Comparison of ENCODE assay signal across 2 cellular contexts in the genomic region with DNA sequence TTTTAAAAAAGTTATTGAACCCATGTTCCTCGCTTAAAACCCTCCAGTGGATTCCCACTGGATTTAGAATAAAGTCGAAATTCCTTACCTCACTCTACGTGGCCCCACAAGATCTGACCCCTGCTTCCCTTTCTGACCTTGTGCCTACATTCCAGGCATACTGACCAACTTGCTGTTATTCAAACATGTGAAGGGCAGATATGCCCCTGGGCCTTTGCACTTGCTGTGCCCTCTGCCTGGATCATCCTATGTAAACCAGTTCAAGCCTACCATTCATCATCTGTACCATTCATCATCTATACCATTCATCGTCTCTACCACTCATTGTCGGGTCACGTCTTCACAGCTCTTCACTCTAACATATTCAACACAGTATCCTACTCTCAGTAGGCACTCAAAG.
TF ChIP-seq lines count a peak whose summit lies in the region.

No MANE protein-coding gene starts in this region.

TF ChIP-seq in HEK293, 187 proteins besides CTCF, POLR2A, EP300 and RAD21:
- TF ChIP-seq ZNF776 (tag by site-specific recombination; IDR thresholded peaks at IDR 0.05; ENCODE audit: borderline replicate concordance) (no peak), ZNF623 (tag by site-specific recombination; IDR thresholded peaks at IDR 0.05) (peak; percentile 74)

TF ChIP-seq in H1, 55 proteins besides CTCF, POLR2A, EP300 and RAD21:
- TF ChIP-seq TEAD4 (IDR thresholded peaks at IDR 0.05; ENCODE audit: low read depth, low read length) (no peak), TBP (IDR thresholded peaks at IDR 0.05; ENCODE audit: low read depth, low read length) (no peak), SAP30 (IDR thresholded peaks at IDR 0.05; ENCODE audit: insufficient read depth, insufficient replicate concordance, low read length) (no peak), PHF8 (conservative IDR thresholded peaks at IDR 0.05; ENCODE audit: low read depth, low read length) (no peak), NANOG (IDR thresholded peaks at IDR 0.05; ENCODE audit: insufficient read depth, low read depth, low read length, poor library complexity, severe bottlenecking) (no peak), BCL11A (IDR thresholded peaks at IDR 0.05; ENCODE audit: low read depth in 2 of 2, low read length in 2 of 2) (no peak), CEBPB (IDR thresholded peaks at IDR 0.05; ENCODE audit: low read depth, low read length) (no peak), CTBP2 (IDR thresholded peaks at IDR 0.05; ENCODE audit: borderline replicate concordance, insufficient read depth, insufficient read length, low read length) (no peak), RNF2 (IDR thresholded peaks at IDR 0.05; ENCODE audit: borderline replicate concordance, low read depth, low read length, missing control alignments, poor library complexity, severe bottlenecking) (no peak), ASH2L (IDR thresholded peaks at IDR 0.05; ENCODE audit: low read length) (no peak), BRCA1 (IDR thresholded peaks at IDR 0.05; ENCODE audit: low read depth, low read length) (no peak), POU5F1 (IDR thresholded peaks at IDR 0.05; ENCODE audit: low read depth, low read length) (no peak)
- TF ChIP-seq, protein P1, sequence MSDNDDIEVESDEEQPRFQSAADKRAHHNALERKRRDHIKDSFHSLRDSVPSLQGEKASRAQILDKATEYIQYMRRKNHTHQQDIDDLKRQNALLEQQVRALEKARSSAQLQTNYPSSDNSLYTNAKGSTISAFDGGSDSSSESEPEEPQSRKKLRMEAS (IDR thresholded peaks at IDR 0.05): no peak
- TF ChIP-seq, protein P2, sequence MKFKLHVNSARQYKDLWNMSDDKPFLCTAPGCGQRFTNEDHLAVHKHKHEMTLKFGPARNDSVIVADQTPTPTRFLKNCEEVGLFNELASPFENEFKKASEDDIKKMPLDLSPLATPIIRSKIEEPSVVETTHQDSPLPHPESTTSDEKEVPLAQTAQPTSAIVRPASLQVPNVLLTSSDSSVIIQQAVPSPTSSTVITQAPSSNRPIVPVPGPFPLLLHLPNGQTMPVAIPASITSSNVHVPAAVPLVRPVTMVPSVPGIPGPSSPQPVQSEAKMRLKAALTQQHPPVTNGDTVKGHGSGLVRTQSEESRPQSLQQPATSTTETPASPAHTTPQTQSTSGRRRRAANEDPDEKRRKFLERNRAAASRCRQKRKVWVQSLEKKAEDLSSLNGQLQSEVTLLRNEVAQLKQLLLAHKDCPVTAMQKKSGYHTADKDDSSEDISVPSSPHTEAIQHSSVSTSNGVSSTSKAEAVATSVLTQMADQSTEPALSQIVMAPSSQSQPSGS (IDR thresholded peaks at IDR 0.05; ENCODE audit: low read length): no peak
- TF ChIP-seq, protein P3, sequence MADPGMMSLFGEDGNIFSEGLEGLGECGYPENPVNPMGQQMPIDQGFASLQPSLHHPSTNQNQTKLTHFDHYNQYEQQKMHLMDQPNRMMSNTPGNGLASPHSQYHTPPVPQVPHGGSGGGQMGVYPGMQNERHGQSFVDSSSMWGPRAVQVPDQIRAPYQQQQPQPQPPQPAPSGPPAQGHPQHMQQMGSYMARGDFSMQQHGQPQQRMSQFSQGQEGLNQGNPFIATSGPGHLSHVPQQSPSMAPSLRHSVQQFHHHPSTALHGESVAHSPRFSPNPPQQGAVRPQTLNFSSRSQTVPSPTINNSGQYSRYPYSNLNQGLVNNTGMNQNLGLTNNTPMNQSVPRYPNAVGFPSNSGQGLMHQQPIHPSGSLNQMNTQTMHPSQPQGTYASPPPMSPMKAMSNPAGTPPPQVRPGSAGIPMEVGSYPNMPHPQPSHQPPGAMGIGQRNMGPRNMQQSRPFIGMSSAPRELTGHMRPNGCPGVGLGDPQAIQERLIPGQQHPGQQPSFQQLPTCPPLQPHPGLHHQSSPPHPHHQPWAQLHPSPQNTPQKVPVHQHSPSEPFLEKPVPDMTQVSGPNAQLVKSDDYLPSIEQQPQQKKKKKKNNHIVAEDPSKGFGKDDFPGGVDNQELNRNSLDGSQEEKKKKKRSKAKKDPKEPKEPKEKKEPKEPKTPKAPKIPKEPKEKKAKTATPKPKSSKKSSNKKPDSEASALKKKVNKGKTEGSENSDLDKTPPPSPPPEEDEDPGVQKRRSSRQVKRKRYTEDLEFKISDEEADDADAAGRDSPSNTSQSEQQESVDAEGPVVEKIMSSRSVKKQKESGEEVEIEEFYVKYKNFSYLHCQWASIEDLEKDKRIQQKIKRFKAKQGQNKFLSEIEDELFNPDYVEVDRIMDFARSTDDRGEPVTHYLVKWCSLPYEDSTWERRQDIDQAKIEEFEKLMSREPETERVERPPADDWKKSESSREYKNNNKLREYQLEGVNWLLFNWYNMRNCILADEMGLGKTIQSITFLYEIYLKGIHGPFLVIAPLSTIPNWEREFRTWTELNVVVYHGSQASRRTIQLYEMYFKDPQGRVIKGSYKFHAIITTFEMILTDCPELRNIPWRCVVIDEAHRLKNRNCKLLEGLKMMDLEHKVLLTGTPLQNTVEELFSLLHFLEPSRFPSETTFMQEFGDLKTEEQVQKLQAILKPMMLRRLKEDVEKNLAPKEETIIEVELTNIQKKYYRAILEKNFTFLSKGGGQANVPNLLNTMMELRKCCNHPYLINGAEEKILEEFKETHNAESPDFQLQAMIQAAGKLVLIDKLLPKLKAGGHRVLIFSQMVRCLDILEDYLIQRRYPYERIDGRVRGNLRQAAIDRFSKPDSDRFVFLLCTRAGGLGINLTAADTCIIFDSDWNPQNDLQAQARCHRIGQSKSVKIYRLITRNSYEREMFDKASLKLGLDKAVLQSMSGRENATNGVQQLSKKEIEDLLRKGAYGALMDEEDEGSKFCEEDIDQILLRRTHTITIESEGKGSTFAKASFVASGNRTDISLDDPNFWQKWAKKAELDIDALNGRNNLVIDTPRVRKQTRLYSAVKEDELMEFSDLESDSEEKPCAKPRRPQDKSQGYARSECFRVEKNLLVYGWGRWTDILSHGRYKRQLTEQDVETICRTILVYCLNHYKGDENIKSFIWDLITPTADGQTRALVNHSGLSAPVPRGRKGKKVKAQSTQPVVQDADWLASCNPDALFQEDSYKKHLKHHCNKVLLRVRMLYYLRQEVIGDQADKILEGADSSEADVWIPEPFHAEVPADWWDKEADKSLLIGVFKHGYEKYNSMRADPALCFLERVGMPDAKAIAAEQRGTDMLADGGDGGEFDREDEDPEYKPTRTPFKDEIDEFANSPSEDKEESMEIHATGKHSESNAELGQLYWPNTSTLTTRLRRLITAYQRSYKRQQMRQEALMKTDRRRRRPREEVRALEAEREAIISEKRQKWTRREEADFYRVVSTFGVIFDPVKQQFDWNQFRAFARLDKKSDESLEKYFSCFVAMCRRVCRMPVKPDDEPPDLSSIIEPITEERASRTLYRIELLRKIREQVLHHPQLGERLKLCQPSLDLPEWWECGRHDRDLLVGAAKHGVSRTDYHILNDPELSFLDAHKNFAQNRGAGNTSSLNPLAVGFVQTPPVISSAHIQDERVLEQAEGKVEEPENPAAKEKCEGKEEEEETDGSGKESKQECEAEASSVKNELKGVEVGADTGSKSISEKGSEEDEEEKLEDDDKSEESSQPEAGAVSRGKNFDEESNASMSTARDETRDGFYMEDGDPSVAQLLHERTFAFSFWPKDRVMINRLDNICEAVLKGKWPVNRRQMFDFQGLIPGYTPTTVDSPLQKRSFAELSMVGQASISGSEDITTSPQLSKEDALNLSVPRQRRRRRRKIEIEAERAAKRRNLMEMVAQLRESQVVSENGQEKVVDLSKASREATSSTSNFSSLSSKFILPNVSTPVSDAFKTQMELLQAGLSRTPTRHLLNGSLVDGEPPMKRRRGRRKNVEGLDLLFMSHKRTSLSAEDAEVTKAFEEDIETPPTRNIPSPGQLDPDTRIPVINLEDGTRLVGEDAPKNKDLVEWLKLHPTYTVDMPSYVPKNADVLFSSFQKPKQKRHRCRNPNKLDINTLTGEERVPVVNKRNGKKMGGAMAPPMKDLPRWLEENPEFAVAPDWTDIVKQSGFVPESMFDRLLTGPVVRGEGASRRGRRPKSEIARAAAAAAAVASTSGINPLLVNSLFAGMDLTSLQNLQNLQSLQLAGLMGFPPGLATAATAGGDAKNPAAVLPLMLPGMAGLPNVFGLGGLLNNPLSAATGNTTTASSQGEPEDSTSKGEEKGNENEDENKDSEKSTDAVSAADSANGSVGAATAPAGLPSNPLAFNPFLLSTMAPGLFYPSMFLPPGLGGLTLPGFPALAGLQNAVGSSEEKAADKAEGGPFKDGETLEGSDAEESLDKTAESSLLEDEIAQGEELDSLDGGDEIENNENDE (IDR thresholded peaks at IDR 0.05; ENCODE audit: insufficient replicate concordance, low read length): no peak
TF ChIP-seq in H1: peak in this region for 0.
